In genomic region chr7:83934118-83934734, GRCh38 we compare ENCODE assay signal across 15 cellular contexts.
DNase-seq lines count a peak whose midpoint lies in the region; ATAC-seq and TF ChIP-seq lines count a peak whose summit lies in the region.
"Had no signal": no experiment of that assay in that cellular context is flagged by ENCODE, and none has a peak within 500 bp of the region (broad histone marks: within the 10 kb centered on the region; RNA-seq: fewer than 3 reads in every experiment).

No MANE protein-coding gene starts in this region.

- H3K4me1 Mint-ChIP-seq in H9: peaks cover 2 to 7% of the 10 kb centered on the region in 2 experiments; a peak in 2 of 4 replicates

- H3K9me3 Mint-ChIP-seq in H9: no peaks in the 10 kb centered on the region; a peak in 1 of 5 replicates
- H3K9me3 Mint-ChIP-seq: activated CD4-positive, alpha-beta memory T cell treated with anti-CD3 and anti-CD28 coated beads for 36 hours; activated naive CD4-positive, alpha-beta T cell treated with anti-CD3 and anti-CD28 coated beads for 36 hours had no signal

- no peak overlapping the region for H2BK12ac ChIP-seq in H9 (ENCODE audit: insufficient read length, low read depth, low read length)

- no peak overlapping the region for H3K4me2 ChIP-seq in H9 (ENCODE audit: insufficient read depth, insufficient read length, low read length)
- H3K4me2 ChIP-seq in hepatocyte: no peak overlapping the region

- no peak overlapping the region for H3K18ac ChIP-seq in H9 (ENCODE audit: insufficient read length, low read depth, low read length)

- H3K27ac Mint-ChIP-seq in H9: no peak overlapping the region
- H3K27ac Mint-ChIP-seq: activated CD4-positive, alpha-beta memory T cell treated with anti-CD3 and anti-CD28 coated beads for 36 hours; activated naive CD4-positive, alpha-beta T cell treated with anti-CD3 and anti-CD28 coated beads for 36 hours had no signal

- TF ChIP-seq CTCF in AG10803 (conservative IDR thresholded peaks at IDR 0.05; ENCODE audit: low read length) (peak; percentile 40), H9 (conservative IDR thresholded peaks at IDR 0.05) (peak; percentile 59; the same call in 2 of the 3 replicates), hepatocyte (IDR thresholded peaks at IDR 0.05; ENCODE audit: poor library complexity) (peak; percentile 48)

- no peak overlapping the region for H3K4me3 Mint-ChIP-seq in H9
- H3K4me3 Mint-ChIP-seq: activated CD4-positive, alpha-beta memory T cell treated with anti-CD3 and anti-CD28 coated beads for 36 hours; activated naive CD4-positive, alpha-beta T cell treated with anti-CD3 and anti-CD28 coated beads for 36 hours had no signal

- no peak overlapping the region for H2AFZ ChIP-seq in H9 (ENCODE audit: low read length)
- no peak overlapping the region for H2AFZ ChIP-seq in hepatocyte

- H3K14ac ChIP-seq in H9 (ENCODE audit: insufficient read depth, low read length): no peak overlapping the region

- no peak overlapping the region for H2BK15ac ChIP-seq in H9 (ENCODE audit: low read depth, low read length)

- DNase-seq in AG10803 (ENCODE audit: low read depth) (peak; percentile 3), H9 (no peak), adipocyte (ENCODE audit: low read depth) (peak; percentile 55), hepatocyte (ENCODE audit: low spot score) (no peak), AG20443 (ENCODE audit: low spot score) (no peak), hepatic stellate cell (ENCODE audit: low spot score) (no peak)
- DNase-seq: activated CD4-positive, alpha-beta memory T cell treated with anti-CD3 and anti-CD28 coated beads for 36 hours; activated naive CD4-positive, alpha-beta T cell treated with anti-CD3 and anti-CD28 coated beads for 36 hours; effector memory CD4-positive, alpha-beta T cell; islet precursor cell; stimulated activated CD4-positive, alpha-beta T cell treated with anti-CD3 and anti-CD28 coated beads, Interleukin-2, amount 100 ng/mL, for 48 hours had no signal

- no peak overlapping the region for H2BK5ac ChIP-seq in H9 (ENCODE audit: insufficient read length, low read length)

- H4K5ac ChIP-seq in H9 (ENCODE audit: insufficient read length, low read depth, low read length): no peak overlapping the region

- H3K4me3 ChIP-seq in AG10803 (ENCODE audit: low read length) (no peak overlapping the region), adipocyte (ENCODE audit: low read length) (no peak overlapping the region), hepatocyte (no peak overlapping the region)
- H3K4me3 ChIP-seq: SK-N-MC had no signal

- H3K36me3 ChIP-seq in adipocyte (ENCODE audit: control insufficient read depth, insufficient read depth, low read length, severe bottlenecking) (no peaks in the 10 kb centered on the region), hepatocyte (replicated peaks; ENCODE audit: insufficient read depth, low read depth) (no peaks in the 10 kb centered on the region)
- H3K36me3 ChIP-seq: neutrophil had no signal

- no peak overlapping the region for H3K56ac ChIP-seq in H9 (ENCODE audit: insufficient read length, low read depth, low read length)

- no peak for ATAC-seq in esophagus mucosa
- ATAC-seq in HG02885 (IDR thresholded peaks at IDR 0.05; ENCODE audit: poor library complexity, unreplicated experiment): no peak

- no peak overlapping the region for H3K4ac ChIP-seq in H9 (ENCODE audit: low read depth, low read length)

- no peaks in the 10 kb centered on the region for H3K9me2 ChIP-seq in hepatocyte (replicated peaks; ENCODE audit: insufficient read depth)

- no peak overlapping the region for H3T11ph ChIP-seq in H9 (ENCODE audit: low read length)

- no peak overlapping the region for H4K91ac ChIP-seq in H9 (ENCODE audit: insufficient read length, low read depth, low read length)

- H3K27me3 ChIP-seq in H9 (ENCODE audit: insufficient read depth, low read length): no peaks in the 10 kb centered on the region
- H3K27me3 ChIP-seq in adipocyte (replicated peaks; ENCODE audit: control insufficient read depth, insufficient read depth, low read length): no peaks in the 10 kb centered on the region
- no peaks in the 10 kb centered on the region for H3K27me3 ChIP-seq in hepatocyte
- H3K27me3 ChIP-seq: neutrophil had no signal

- no peak overlapping the region for H2BK20ac ChIP-seq in H9 (ENCODE audit: low read depth, low read length, poor library complexity, severe bottlenecking)

- H2AK5ac ChIP-seq in H9 (ENCODE audit: insufficient read length, low read length): no peak overlapping the region

- WGBS in H9 (ENCODE audit: extremely low coverage, insufficient read length, low lambda C conversion rate): no CpG with 5 or more reads among the region's 1 CpG
- 93% methylated on average over 1 of the region's 1 CpG for WGBS in hepatocyte (ENCODE audit: low lambda C conversion rate, missing lambda C conversion rate)

- H2BK120ac ChIP-seq in H9 (ENCODE audit: low read depth, low read length, poor library complexity, severe bottlenecking): no peak overlapping the region

- H3K36me3 Mint-ChIP-seq in H9 (ENCODE audit: insufficient read depth in 1 of 3, low read depth in 3 of 3): peaks cover 0 to 2% (median 0%) of the 10 kb centered on the region in 3 experiments; a peak in 1 of 7 replicates
- H3K36me3 Mint-ChIP-seq: activated CD4-positive, alpha-beta memory T cell treated with anti-CD3 and anti-CD28 coated beads for 36 hours had no signal

- H3K23me2 ChIP-seq in H9 (ENCODE audit: insufficient read length, low read depth, low read length, poor library complexity, severe bottlenecking): no peaks in the 10 kb centered on the region

- no peak overlapping the region for H3K9ac ChIP-seq in H9 (ENCODE audit: extremely low read depth, insufficient read length, low read length)
- H3K9ac ChIP-seq in adipocyte (ENCODE audit: low read length): no peak overlapping the region

- no peak overlapping the region for H3K23ac ChIP-seq in H9 (ENCODE audit: insufficient read length, low read depth, low read length)

- H4K8ac ChIP-seq in H9 (replicated peaks; ENCODE audit: insufficient read length, low read depth, low read length): no peak overlapping the region

- H3K4me1 ChIP-seq in H9 (ENCODE audit: insufficient read depth, low read length) (no peaks in the 10 kb centered on the region), adipocyte (ENCODE audit: control insufficient read depth, insufficient read depth, low read length) (no peaks in the 10 kb centered on the region), hepatocyte (ENCODE audit: insufficient read depth) (no peaks in the 10 kb centered on the region)

- H3K79me2 ChIP-seq in H9 (ENCODE audit: insufficient read depth, low read length): no peaks in the 10 kb centered on the region
- no peaks in the 10 kb centered on the region for H3K79me2 ChIP-seq in hepatocyte

- no peaks in the 10 kb centered on the region for H3K79me1 ChIP-seq in H9 (ENCODE audit: insufficient read depth, low read depth, low read length, poor library complexity, severe bottlenecking)

- H3K27me3 Mint-ChIP-seq in H9 (ENCODE audit: low read depth): no peaks in the 10 kb centered on the region
- H3K27me3 Mint-ChIP-seq: activated CD4-positive, alpha-beta memory T cell treated with anti-CD3 and anti-CD28 coated beads for 36 hours had no signal

- H3K27ac ChIP-seq in H9 (ENCODE audit: insufficient read length, low read depth, low read length): no peak overlapping the region
- H3K27ac ChIP-seq in hepatocyte: no peak overlapping the region
- H3K27ac ChIP-seq: SK-N-MC had no signal

- H4K20me1 ChIP-seq in H9 (ENCODE audit: control insufficient read depth, insufficient read depth, insufficient read length) (no peaks in the 10 kb centered on the region), hepatocyte (ENCODE audit: insufficient read depth, poor library complexity, severe bottlenecking) (no peaks in the 10 kb centered on the region)

- H3K9me3 ChIP-seq in H9 (ENCODE audit: control insufficient read depth, low read depth, low read length) (no peaks in the 10 kb centered on the region), adipocyte (ENCODE audit: control insufficient read depth, low read length) (no peaks in the 10 kb centered on the region), hepatocyte (ENCODE audit: low read depth) (no peaks in the 10 kb centered on the region)
- H3K9me3 ChIP-seq: neutrophil had no signal

Comparison
In these comparisons a context has a peak if more than half of its experiments do, and no peak if none do; other contexts are left out.
1. DNase-seq: peak in AG10803 (single experiment) and adipocyte (single experiment); none in H9 (single experiment), hepatocyte (single experiment), AG20443 (single experiment) and hepatic stellate cell (single experiment).
2. Peak in every context shown above with its lines, with median percentiles within 50 percentile points of each other: CTCF ChIP-seq.